Comparison of ENCODE assay signal across 8 cellular contexts in the genomic region with DNA sequence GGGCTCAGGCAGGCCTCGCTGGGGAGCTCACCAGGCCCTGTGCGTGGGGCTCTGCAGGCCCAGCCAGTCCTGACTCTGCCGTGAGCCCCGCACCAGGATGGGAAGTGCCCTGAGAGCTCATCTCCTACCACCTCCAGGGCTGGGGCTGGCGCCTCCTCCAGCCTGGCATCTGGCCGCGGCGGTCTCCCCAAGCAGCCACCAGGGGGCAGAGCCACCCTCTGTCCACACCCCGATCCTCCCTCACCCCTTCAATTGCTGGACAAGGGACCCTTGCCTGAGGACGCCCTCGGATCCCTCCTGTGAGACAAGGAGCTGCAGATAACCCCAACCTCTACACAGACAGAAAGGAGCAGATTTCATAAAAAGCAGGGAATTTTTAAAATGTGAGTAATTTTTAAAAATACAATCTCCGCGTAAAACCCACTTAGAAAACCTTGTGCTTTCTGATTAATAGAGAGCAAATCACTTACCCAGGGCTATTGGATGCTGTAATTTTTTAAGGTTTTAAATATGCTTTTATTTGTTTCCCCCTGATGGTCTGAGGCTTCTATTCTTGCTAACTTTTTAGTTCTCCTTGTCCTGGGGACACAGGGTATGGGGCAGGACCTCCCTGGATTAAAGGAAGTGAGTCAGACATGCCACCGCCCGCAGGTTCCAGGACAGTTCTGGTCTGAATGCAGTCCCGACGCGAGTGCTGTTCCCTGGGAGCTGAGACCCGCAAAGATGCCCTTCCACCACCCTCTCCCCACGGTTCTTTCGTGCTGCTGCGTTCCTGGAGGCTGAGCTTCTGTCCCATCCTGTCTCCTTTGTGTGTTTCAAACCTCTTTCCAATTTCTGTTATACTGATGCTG. TPM values are rescaled to one million over a fixed set of nuclear protein-coding genes. Genes with fewer than 3 reads are reported as not detected.
A peak's percentile ranks its signal among the peaks of the same experiment; 100 is the strongest.
DNase-seq lines count a peak whose midpoint lies in the region; ATAC-seq, FAIRE-seq and TF ChIP-seq lines count a peak whose summit lies in the region.

No MANE protein-coding gene starts in this region.

- peak; percentile 72 for TF ChIP-seq RAD21 in HepG2 (CRISPR knock-in tag; IDR thresholded peaks at IDR 0.05)

- BruUV-seq in HepG2 (replicated peaks; lab: Mats Ljungman, UMichigan): no TSS peak

- POLR2A ChIA-PET in WTC11 (lab: Charles Lee) (no interaction called here), HepG2 (lab: Yijun Ruan, JAX) (no interaction called here)

- peaks cover 15% of the 10 kb centered on the region for H3K27me3 Mint-ChIP-seq in WTC11 (ENCODE audit: low read depth)

- no peak for FAIRE-seq in HepG2 (lab: Jason Lieb, UNC)

- TF ChIP-seq EP300 in HepG2 (IDR thresholded peaks at IDR 0.05; ENCODE audit: low read depth in 2 of 2, low read length in 2 of 2) (no peak), HepG2 (CRISPR knock-in tag; IDR thresholded peaks at IDR 0.05; ENCODE audit: borderline replicate concordance) (no peak)

- peaks cover 0 to 2% of the 10 kb centered on the region in 2 experiments; a peak in 1 of 5 replicates for H3K27me3 ChIP-seq in HepG2 (ENCODE audit: control insufficient read depth in 1 of 2, insufficient read depth in 2 of 2, low read length in 2 of 2)

- H3K4me1 Mint-ChIP-seq in WTC11: peaks cover 27% of the 10 kb centered on the region

- no peaks in the 10 kb centered on the region for H3K36me3 Mint-ChIP-seq in WTC11

- no peaks in the 10 kb centered on the region for H3K9me3 Mint-ChIP-seq in WTC11

- TF ChIP-seq POLR2A in HepG2 (IDR thresholded peaks at IDR 0.05; ENCODE audit: insufficient read depth in 1 of 2, low read depth in 2 of 2, low read length in 2 of 2): no peak

- intact Hi-C loops in HepG2 (cut with micrococcal nuclease; ENCODE audit: unreplicated experiment): loop anchor here (5.0 kb wide), 1 partner anchor 406 kb away; no protein-coding TSS in a partner anchor

- H3K9me3 ChIP-seq in HepG2 (ENCODE audit: low read length): no peaks in the 10 kb centered on the region

- DNase-seq in AML-193 (lab: John Stamatoyannopoulos, UW) (peak; percentile 15 to 24), NCI-H1105 (lab: John Stamatoyannopoulos, UW) (peak; percentile 26), WTC11 (ENCODE audit: low spot score) (peak; percentile 88), HepG2 (ENCODE audit: low spot score) (peak; percentile 16)
- DNase-seq in central memory CD4-positive, alpha-beta T cell: peak; percentile 33
- peak; percentile 5 to 21 for DNase-seq in stimulated activated CD8-positive, alpha-beta memory T cell treated with anti-CD3 and anti-CD28 coated beads, Interleukin-15, amount 100 ng/mL, for 4 hours (ENCODE audit: low read depth in 2 of 2)

- no peak overlapping the region for H2AFZ ChIP-seq in HepG2 (ENCODE audit: low read length)

- peak; percentile 57 for ATAC-seq in GM19035 (IDR thresholded peaks at IDR 0.05; ENCODE audit: unreplicated experiment)
- peak; percentile 79 for ATAC-seq in WTC11
- peak; percentile 92 for ATAC-seq in HepG2
- no peak for ATAC-seq in HG03521 (IDR thresholded peaks at IDR 0.05; ENCODE audit: unreplicated experiment)

- no peak overlapping the region for H3K27ac ChIP-seq in HepG2 (ENCODE audit: extremely low read length, insufficient read depth, low read length)

- 22% methylated on average over 11 of the region's 22 CpGs for WGBS in HepG2 (ENCODE audit: low lambda C conversion rate)

- H3K4me3 Mint-ChIP-seq in WTC11: peak overlapping the region; percentile 23

- H3K79me2 ChIP-seq in HepG2 (ENCODE audit: insufficient read depth, low read length): no peaks in the 10 kb centered on the region

- H3K27ac Mint-ChIP-seq in WTC11: no peak overlapping the region

- H4K20me1 ChIP-seq in HepG2 (ENCODE audit: insufficient read depth, low read length): no peaks in the 10 kb centered on the region

- in situ Hi-C loops in HepG2 (cut with HindIII; ENCODE audit: extremely low pct_ligation_motif_present, low pct_unique_long_range_greater_than_20kb): no loop called here

- no peaks in the 10 kb centered on the region for H3K4me1 ChIP-seq in HepG2 (ENCODE audit: insufficient read depth, low read length)

- peak; percentile 89 for TF ChIP-seq CTCF in WTC11 (IDR thresholded peaks at IDR 0.05)
- peak; percentile 91 for TF ChIP-seq CTCF in HepG2 (CRISPR knock-in tag; IDR thresholded peaks at IDR 0.05)

- no peak overlapping the region for H3K9ac ChIP-seq in HepG2 (ENCODE audit: insufficient read depth, low read depth, low read length)

- CTCF ChIA-PET in WTC11 (lab: Charles Lee) (interaction anchor here (0.5 to 5.4 kb wide), 68 partner anchors 9 to 495 kb away, joined by 3 to 168 read pairs (median 4); a partner anchor contains a TSS), HepG2 (lab: Yijun Ruan, JAX; ENCODE audit: low intra/inter-chr PET ratio, low total read pairs) (no interaction called here)

- H3K4me2 ChIP-seq in HepG2 (ENCODE audit: low read depth, low read length): no peak overlapping the region

- H3K36me3 ChIP-seq in HepG2 (replicated peaks in 1 of 2; ENCODE audit: control insufficient read depth in 1 of 2, insufficient read depth in 2 of 2, low read length in 2 of 2): no peaks in the 10 kb centered on the region

- no peak overlapping the region for H3K4me3 ChIP-seq in HepG2 (replicated peaks in 1 of 3; ENCODE audit: insufficient read depth in 1 of 3, low read depth in 2 of 3, low read length in 3 of 3)

TF ChIP-seq in WTC11, 78 proteins besides CTCF, POLR2A, EP300 and RAD21 (continues in another document):
- TF ChIP-seq FOXP1 (CRISPR knock-in tag; IDR thresholded peaks at IDR 0.05; ENCODE audit: borderline replicate concordance) (no peak), ESRRA (CRISPR knock-in tag; IDR thresholded peaks at IDR 0.05; ENCODE audit: borderline replicate concordance) (no peak), JUN (CRISPR knock-in tag; IDR thresholded peaks at IDR 0.05) (no peak)
- TF ChIP-seq, protein P1, sequence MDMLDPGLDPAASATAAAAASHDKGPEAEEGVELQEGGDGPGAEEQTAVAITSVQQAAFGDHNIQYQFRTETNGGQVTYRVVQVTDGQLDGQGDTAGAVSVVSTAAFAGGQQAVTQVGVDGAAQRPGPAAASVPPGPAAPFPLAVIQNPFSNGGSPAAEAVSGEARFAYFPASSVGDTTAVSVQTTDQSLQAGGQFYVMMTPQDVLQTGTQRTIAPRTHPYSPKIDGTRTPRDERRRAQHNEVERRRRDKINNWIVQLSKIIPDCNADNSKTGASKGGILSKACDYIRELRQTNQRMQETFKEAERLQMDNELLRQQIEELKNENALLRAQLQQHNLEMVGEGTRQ (CRISPR knock-in tag; IDR thresholded peaks at IDR 0.05): no peak

TF ChIP-seq in HepG2, 621 proteins besides CTCF, POLR2A, EP300 and RAD21 (continues in another document):
- TF ChIP-seq SMAD9 (CRISPR knock-in tag; IDR thresholded peaks at IDR 0.05) (no peak), FOXA1 (IDR thresholded peaks at IDR 0.05) (no peak), FOXA1 (CRISPR knock-in tag; IDR thresholded peaks at IDR 0.05) (peak; percentile 33; the same call in 1 of the 2 replicates), SMC3 (IDR thresholded peaks at IDR 0.05; ENCODE audit: low read length) (peak; percentile 1; the same call in 1 of the 2 replicates), ZNF672 (CRISPR knock-in tag; IDR thresholded peaks at IDR 0.05) (no peak), ZNF331 (CRISPR knock-in tag; IDR thresholded peaks at IDR 0.05) (no peak), ZNF713 (CRISPR knock-in tag; IDR thresholded peaks at IDR 0.05) (0 out of 2 replicates have a peak, but pooled peaks have one; percentile 36), ZNF3 (CRISPR knock-in tag; IDR thresholded peaks at IDR 0.05) (no peak), ARNT (IDR thresholded peaks at IDR 0.05) (no peak), ZNF780A (CRISPR knock-in tag; IDR thresholded peaks at IDR 0.05) (no peak), CBX2 (IDR thresholded peaks at IDR 0.05; ENCODE audit: low read depth, low read length) (no peak), CBX2 (CRISPR knock-in tag; IDR thresholded peaks at IDR 0.05; ENCODE audit: low read depth) (no peak), CC2D1A (CRISPR knock-in tag; IDR thresholded peaks at IDR 0.05) (no peak), HNRNPUL1 (IDR thresholded peaks at IDR 0.05; ENCODE audit: low read depth, low read length) (no peak), ZKSCAN5 (CRISPR knock-in tag; IDR thresholded peaks at IDR 0.05) (no peak), MIER2 (CRISPR knock-in tag; IDR thresholded peaks at IDR 0.05) (no peak), XRCC5 (optimal IDR thresholded peaks at IDR 0.05; ENCODE audit: low read length) (peak; percentile 72), ARID2 (CRISPR knock-in tag; IDR thresholded peaks at IDR 0.05; ENCODE audit: borderline replicate concordance) (no peak)
- TF ChIP-seq, protein P2, sequence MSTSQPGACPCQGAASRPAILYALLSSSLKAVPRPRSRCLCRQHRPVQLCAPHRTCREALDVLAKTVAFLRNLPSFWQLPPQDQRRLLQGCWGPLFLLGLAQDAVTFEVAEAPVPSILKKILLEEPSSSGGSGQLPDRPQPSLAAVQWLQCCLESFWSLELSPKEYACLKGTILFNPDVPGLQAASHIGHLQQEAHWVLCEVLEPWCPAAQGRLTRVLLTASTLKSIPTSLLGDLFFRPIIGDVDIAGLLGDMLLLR (CRISPR knock-in tag; IDR thresholded peaks at IDR 0.05): no peak

RNA-seq across cellular contexts. Expression of a gene that starts 52.3 kb away (rescaled TPM):
- total RNA-seq in WTC11 (2021) (5.6 to 7.8 TPM (median 7.3 TPM) in 3 replicates), HepG2 (2016; rRNA removed; fragmentation: Illumina TruSeq; extraction: Trizol) (1.3 and 1.4 TPM in 2 replicates)
- total RNA-seq in HepG2 (2016; cell fraction: cytosol; rRNA removed; fragmentation: Illumina TruSeq; extraction: Trizol; ENCODE audit: low read depth): 0.26 and 0.40 TPM in 2 replicates
- 0.98 and 1.3 TPM in 2 replicates for total RNA-seq in HepG2 (2016; cell fraction: insoluble cytoplasmic fraction; rRNA removed; fragmentation: Illumina TruSeq; extraction: Trizol)
- total RNA-seq in HepG2 (2016; cell fraction: membrane; rRNA removed; fragmentation: Illumina TruSeq; extraction: Trizol): 1.1 TPM in 2 replicates
- total RNA-seq in HepG2 (2016; cell fraction: nucleus; rRNA removed; fragmentation: Illumina TruSeq; extraction: Trizol): 1.7 and 3.3 TPM in 2 replicates
- polyA plus RNA-seq in HepG2 (2011; rRNA removed): 1.4 and 1.8 TPM in 2 replicates
- 1.5 and 1.6 TPM in 2 replicates for polyA plus RNA-seq in HepG2 (2011; cell fraction: cytosol; rRNA removed)
- polyA plus RNA-seq in HepG2 (2011; cell fraction: nucleus; rRNA removed): 2.7 and 3.3 TPM in 2 replicates
- polyA plus RNA-seq in HepG2 (2012): 2.4 and 2.8 TPM in 2 replicates
- 0.25 and 0.31 TPM in 2 replicates for polyA plus RNA-seq in HepG2 (2016; cell fraction: cytosol; fragmentation: Illumina TruSeq; extraction: Trizol; ENCODE audit: low read depth)
- 0.92 and 1.1 TPM in 2 replicates for polyA plus RNA-seq in HepG2 (2016; cell fraction: insoluble cytoplasmic fraction; fragmentation: Illumina TruSeq; extraction: Trizol; ENCODE audit: low read depth)
- 0.74 and 0.96 TPM in 2 replicates for polyA plus RNA-seq in HepG2 (2016; cell fraction: membrane; fragmentation: Illumina TruSeq; extraction: Trizol; ENCODE audit: low read depth)
- 2.1 and 2.2 TPM in 2 replicates for polyA plus RNA-seq in HepG2 (2016; cell fraction: nucleus; fragmentation: Illumina TruSeq; extraction: Trizol; ENCODE audit: insufficient read depth, low read depth)
- polyA minus RNA-seq in HepG2 (2011; rRNA and poly(A)+ RNA removed; ENCODE audit: low replicate concordance): 1.5 and 3.8 TPM in 2 replicates
- 0.79 and 0.89 TPM in 2 replicates for polyA minus RNA-seq in HepG2 (2011; cell fraction: cytosol; rRNA and poly(A)+ RNA removed)
- 2.7 and 3.2 TPM in 2 replicates for polyA minus RNA-seq in HepG2 (2011; cell fraction: nucleus; rRNA and poly(A)+ RNA removed)

Comparison
In these comparisons a context has a peak if more than half of its experiments do, and no peak if none do; other contexts are left out.
1. DNase-seq: peak in every context shown above with its lines; median percentile 88 in WTC11; 33 in central memory CD4-positive, alpha-beta T cell; 26 in NCI-H1105; 20 in AML-193; 16 in HepG2; 13 in stimulated activated CD8-positive, alpha-beta memory T cell treated with anti-CD3 and anti-CD28 coated beads, Interleukin-15, amount 100 ng/mL, for 4 hours.